In genomic region chr20:18514127-18514526, GRCh38 we compare ENCODE assay signal across 20 cellular contexts.
"Had no signal": no experiment of that assay in that cellular context is flagged by ENCODE, and none has a peak within 500 bp of the region (broad histone marks: within the 10 kb centered on the region; RNA-seq: fewer than 3 reads in every experiment).

No MANE protein-coding gene starts in this region.

- ATAC-seq: activated CD4-positive, CD25-positive, alpha-beta regulatory T cell treated with anti-CD3 and anti-CD28 coated beads, Interleukin-2, amount 50 U/mL, for 24 hours; activated CD8-positive, alpha-beta T cell treated with anti-CD3 and anti-CD28 coated beads for 36 hours; activated naive CD4-positive, alpha-beta T cell treated with anti-CD3 and anti-CD28 coated beads, Interleukin-2, amount 50 U/mL, for 72 hours; activated T-helper 17 cell treated with anti-CD3 and anti-CD28 coated beads, Interleukin-2, amount 50 U/mL, for 72 hours; foreskin keratinocyte; left lobe of liver; naive thymus-derived CD4-positive, alpha-beta T cell; stimulated activated naive B cell treated with anti-CD40 and anti-IgM and Interleukin-4, amounts not matched to agents 10 μg/mL and 1 μg/mL and 100 μg/mL, for 72 hours; T-cell had no signal

- H3K4me3 ChIP-seq: testis, vagina had no signal

- H3K27me3 ChIP-seq: foreskin keratinocyte, testis, vagina had no signal

- DNase-seq: activated CD4-positive, alpha-beta T cell treated with anti-CD3 and anti-CD28 coated beads, Interleukin-2, amount 10 ng/mL, durations not matched to agents 7 days and 5 days; activated CD8-positive, alpha-beta T cell treated with anti-CD3 and anti-CD28 coated beads for 36 hours; activated T-cell treated with anti-CD3 and anti-CD28 coated beads, Interleukin-2, amount 50 U/mL, for 24 hours; central memory CD4-positive, alpha-beta T cell; effector memory CD4-positive, alpha-beta T cell; foreskin keratinocyte; naive thymus-derived CD4-positive, alpha-beta T cell; stimulated activated CD4-positive, alpha-beta T cell treated with anti-CD3 and anti-CD28 coated beads, Interleukin-2, amount 100 ng/mL, for 48 hours; stimulated activated CD8-positive, alpha-beta memory T cell treated with anti-CD3 and anti-CD28 coated beads, Interleukin-4, amount 100 ng/mL, for 48 hours; stimulated activated naive B cell treated with anti-CD40 and anti-IgM and Interleukin-4, amounts not matched to agents 10 μg/mL and 1 μg/mL and 100 μg/mL, for 72 hours; T-cell; testis; trophoblast cell had no signal

- H3K27me3 Mint-ChIP-seq: activated CD4-positive, alpha-beta T cell treated with anti-CD3 and anti-CD28 coated beads, Interleukin-2, amount 10 ng/mL, durations not matched to agents 7 days and 5 days; activated CD8-positive, alpha-beta T cell treated with anti-CD3 and anti-CD28 coated beads for 36 hours; activated T-cell treated with anti-CD3 and anti-CD28 coated beads, Interleukin-2, amount 50 U/mL, for 24 hours; activated T-helper 17 cell treated with anti-CD3 and anti-CD28 coated beads, Interleukin-2, amount 50 U/mL, for 72 hours; naive thymus-derived CD4-positive, alpha-beta T cell; stimulated activated naive B cell treated with anti-CD40 and anti-IgM and Interleukin-4, amounts not matched to agents 10 μg/mL and 1 μg/mL and 100 μg/mL, for 72 hours; T-cell had no signal

- H3K4me1 ChIP-seq: testis had no signal

- H3K9me3 Mint-ChIP-seq: activated CD4-positive, alpha-beta T cell treated with anti-CD3 and anti-CD28 coated beads, Interleukin-2, amount 10 ng/mL, durations not matched to agents 7 days and 5 days; activated CD8-positive, alpha-beta T cell treated with anti-CD3 and anti-CD28 coated beads for 36 hours; activated naive CD4-positive, alpha-beta T cell treated with anti-CD3 and anti-CD28 coated beads, Interleukin-2, amount 50 U/mL, for 72 hours; activated T-cell treated with anti-CD3 and anti-CD28 coated beads, Interleukin-2, amount 50 U/mL, for 24 hours; activated T-helper 17 cell treated with anti-CD3 and anti-CD28 coated beads, Interleukin-2, amount 50 U/mL, for 72 hours; naive thymus-derived CD4-positive, alpha-beta T cell; stimulated activated naive B cell treated with anti-CD40 and anti-IgM and Interleukin-4, amounts not matched to agents 10 μg/mL and 1 μg/mL and 100 μg/mL, for 72 hours; T-cell; T-helper 2 cell treated with Interferon-gamma antibody and Interleukin-4, amounts not matched to agents 5 μg/mL and 100 μg/mL, for 36 hours had no signal

- H3K27ac Mint-ChIP-seq: activated CD4-positive, alpha-beta T cell treated with anti-CD3 and anti-CD28 coated beads, Interleukin-2, amount 10 ng/mL, durations not matched to agents 7 days and 5 days; activated CD8-positive, alpha-beta T cell treated with anti-CD3 and anti-CD28 coated beads for 36 hours; activated T-cell treated with anti-CD3 and anti-CD28 coated beads, Interleukin-2, amount 50 U/mL, for 24 hours; activated T-helper 17 cell treated with anti-CD3 and anti-CD28 coated beads, Interleukin-2, amount 50 U/mL, for 72 hours; naive thymus-derived CD4-positive, alpha-beta T cell; stimulated activated naive B cell treated with anti-CD40 and anti-IgM and Interleukin-4, amounts not matched to agents 10 μg/mL and 1 μg/mL and 100 μg/mL, for 72 hours; T-cell; T-helper 2 cell treated with Interferon-gamma antibody and Interleukin-4, amounts not matched to agents 5 μg/mL and 100 μg/mL, for 36 hours had no signal

- H3K9me3 ChIP-seq: testis, vagina had no signal

- H3K4me3 Mint-ChIP-seq: activated CD4-positive, alpha-beta T cell treated with anti-CD3 and anti-CD28 coated beads, Interleukin-2, amount 10 ng/mL, durations not matched to agents 7 days and 5 days; activated CD8-positive, alpha-beta T cell treated with anti-CD3 and anti-CD28 coated beads for 36 hours; activated T-cell treated with anti-CD3 and anti-CD28 coated beads, Interleukin-2, amount 50 U/mL, for 24 hours; activated T-helper 17 cell treated with anti-CD3 and anti-CD28 coated beads, Interleukin-2, amount 50 U/mL, for 72 hours; naive thymus-derived CD4-positive, alpha-beta T cell; stimulated activated naive B cell treated with anti-CD40 and anti-IgM and Interleukin-4, amounts not matched to agents 10 μg/mL and 1 μg/mL and 100 μg/mL, for 72 hours; T-cell; T-helper 2 cell treated with Interferon-gamma antibody and Interleukin-4, amounts not matched to agents 5 μg/mL and 100 μg/mL, for 36 hours had no signal

- H3K27ac ChIP-seq: foreskin keratinocyte, testis, vagina, VCaP had no signal
